8 cellular contexts compared by ENCODE assay signal in genomic region chr18:69948919-69949537, GRCh38. TPM values are rescaled to one million over a fixed set of nuclear protein-coding genes. Genes with fewer than 3 reads are reported as not detected.
DNase-seq lines count a peak whose midpoint lies in the region; ATAC-seq and TF ChIP-seq lines count a peak whose summit lies in the region.

No MANE protein-coding gene starts in this region.

- peak; percentile 81 for ATAC-seq in HG02870 (IDR thresholded peaks at IDR 0.05; ENCODE audit: unreplicated experiment)
- peak; percentile 42 for ATAC-seq in T-helper 17 cell
- peak in 7 of 8 donors; percentile 55 to 90 (median 75) for ATAC-seq in heart right ventricle

- H3K79me2 ChIP-seq in osteoblast (ENCODE audit: insufficient read depth, low read length) = no peaks in the 10 kb centered on the region

- no peaks in the 10 kb centered on the region for H3K36me3 ChIP-seq in heart right ventricle
- no peaks in the 10 kb centered on the region for H3K36me3 ChIP-seq in tibial artery
- H3K36me3 ChIP-seq in prostate gland = no peaks in the 10 kb centered on the region
- no peaks in the 10 kb centered on the region for H3K36me3 ChIP-seq in osteoblast (ENCODE audit: insufficient read depth, low read length)

- no peak overlapping the region for H3K4me2 ChIP-seq in osteoblast (ENCODE audit: insufficient read depth, low read length)

- H3K9me3 Mint-ChIP-seq in MCF 10A (ENCODE audit: unreplicated experiment) = no peaks in the 10 kb centered on the region

- in situ Hi-C loops in GM18951 (cut with MboI; ENCODE audit: low sequenced_read_pairs, unreplicated experiment) = no loop called here

- peaks cover 0 to 32% (median 3%) of the 10 kb centered on the region in 9 donors for H3K4me1 ChIP-seq in heart right ventricle
- peaks cover 0 to 14% (median 0%) of the 10 kb centered on the region in 4 donors for H3K4me1 ChIP-seq in tibial artery
- H3K4me1 ChIP-seq in prostate gland (replicated peaks) = no peaks in the 10 kb centered on the region
- H3K4me1 ChIP-seq in osteoblast (ENCODE audit: insufficient read depth, low read length) = peaks cover 6% of the 10 kb centered on the region

- H3K9me3 ChIP-seq in T-helper 17 cell (ENCODE audit: control insufficient read depth, low read length, poor library complexity, severe bottlenecking) = no peaks in the 10 kb centered on the region
- H3K9me3 ChIP-seq in heart right ventricle = peaks cover 0 to 5% (median 0%) of the 10 kb centered on the region in 11 donors
- no peaks in the 10 kb centered on the region for H3K9me3 ChIP-seq in tibial artery
- H3K9me3 ChIP-seq in prostate gland = no peaks in the 10 kb centered on the region
- H3K9me3 ChIP-seq in osteoblast (ENCODE audit: low read depth, low read length) = no peaks in the 10 kb centered on the region

- POLR2A ChIA-PET in MCF 10A (lab: Yijun Ruan, JAX) = no interaction called here

- DNase-seq in T-helper 17 cell (no peak), heart right ventricle (peak in 1 of 2 donors; percentile 14), tibial artery (peak; percentile 29 to 69), prostate gland (ENCODE audit: low spot score) (no peak), MCF 10A (ENCODE audit: unreplicated experiment) (no peak), osteoblast (ENCODE audit: insufficient read length, low spot score, missing footprints) (no peak)

- no peaks in the 10 kb centered on the region for H3K27me3 Mint-ChIP-seq in T-helper 17 cell
- no peaks in the 10 kb centered on the region for H3K27me3 Mint-ChIP-seq in MCF 10A (ENCODE audit: insufficient read depth, unreplicated experiment)

- H3K27ac Mint-ChIP-seq in T-helper 17 cell = no peak overlapping the region
- H3K27ac Mint-ChIP-seq in MCF 10A (ENCODE audit: low read depth, unreplicated experiment) = no peak overlapping the region

- no peaks in the 10 kb centered on the region for H4K20me1 ChIP-seq in osteoblast (ENCODE audit: insufficient read depth, low read length)

- H3K27me3 ChIP-seq in heart right ventricle (no peaks in the 10 kb centered on the region), tibial artery (no peaks in the 10 kb centered on the region), prostate gland (replicated peaks; ENCODE audit: insufficient read depth) (no peaks in the 10 kb centered on the region), osteoblast (ENCODE audit: insufficient read depth, low read length) (no peaks in the 10 kb centered on the region)

- H3K4me3 ChIP-seq in heart right ventricle (peak overlapping the region in 6 of 10 donors; percentile 8 to 22 (median 14)), tibial artery (peak overlapping the region in 1 of 2 donors; percentile 5), prostate gland (no peak overlapping the region), osteoblast (ENCODE audit: insufficient read depth, low read length) (no peak overlapping the region)

- no TSS peak for BruUV-seq in MCF 10A (replicated peaks; lab: Mats Ljungman, UMichigan)

- TF ChIP-seq POLR2A in GM18951 (IDR thresholded peaks at IDR 0.05; ENCODE audit: extremely low read depth, insufficient read depth, insufficient read length) = peak; percentile 20
- TF ChIP-seq POLR2A in prostate gland (IDR thresholded peaks at IDR 0.05) = no peak

- no peak overlapping the region for H3K4me3 Mint-ChIP-seq in T-helper 17 cell
- H3K4me3 Mint-ChIP-seq in MCF 10A (ENCODE audit: unreplicated experiment) = no peak overlapping the region

- 40 to 51% methylated on average over 15 of the region's 15 CpGs for WGBS in heart right ventricle, 2 donors
- 63% methylated on average over 15 of the region's 15 CpGs for WGBS in prostate gland

- H2AFZ ChIP-seq in osteoblast (ENCODE audit: low read length) = no peak overlapping the region

- peak overlapping the region in 1 of 10 donors; percentile 74 for H3K27ac ChIP-seq in heart right ventricle
- no peak overlapping the region for H3K27ac ChIP-seq in tibial artery
- H3K27ac ChIP-seq in prostate gland = no peak overlapping the region
- H3K27ac ChIP-seq in osteoblast (ENCODE audit: low read depth, low read length) = no peak overlapping the region

- intact Hi-C loops in heart right ventricle (cut with DNase I) = no loop called here
- intact Hi-C loops in tibial artery (cut with DNase I; ENCODE audit: low total_unique reads) = no loop called here
- intact Hi-C loops in prostate gland (cut with DNase I) = no loop called here
- intact Hi-C loops in MCF 10A (cut with micrococcal nuclease) = no loop called here

- CTCF ChIA-PET in MCF 10A (lab: Yijun Ruan, JAX) = no interaction called here

- TF ChIP-seq CTCF in heart right ventricle (IDR thresholded peaks at IDR 0.05) (no peak), tibial artery (IDR thresholded peaks at IDR 0.05) (no peak), prostate gland (IDR thresholded peaks at IDR 0.05) (no peak), MCF 10A (IDR thresholded peaks at IDR 0.05; ENCODE audit: unreplicated experiment) (no peak), osteoblast (IDR thresholded peaks at IDR 0.05; ENCODE audit: extremely low read depth, low read depth, low read length) (no peak)

- peaks cover 49% of the 10 kb centered on the region for H3K4me1 Mint-ChIP-seq in T-helper 17 cell
- H3K4me1 Mint-ChIP-seq in MCF 10A (ENCODE audit: insufficient read depth, unreplicated experiment) = no peaks in the 10 kb centered on the region

- H3K36me3 Mint-ChIP-seq in T-helper 17 cell (ENCODE audit: low read depth) (peaks cover 12% of the 10 kb centered on the region), MCF 10A (ENCODE audit: insufficient read depth, unreplicated experiment) (peaks cover 18% of the 10 kb centered on the region)

RNA-seq across cellular contexts. Expression of gene CD226, which starts 1.4 kb away (rescaled TPM):
- total RNA-seq in T-helper 17 cell = 100 to 1,000 TPM; 106 to 128 TPM
- total RNA-seq in heart right ventricle = 1 to 10 TPM in 6 of 10 donors, under 1 TPM in 4; 0.40 to 4.1 (median 1.3) TPM
- polyA plus RNA-seq in heart right ventricle = under 1 TPM; 0.19 to 0.22 TPM
- 1 to 10 TPM in 1 of 2 donors, under 1 TPM in 1; 0.59 to 4.7 TPM for total RNA-seq in prostate gland
- total RNA-seq in MCF 10A (2022) = 2.6 and 3.4 TPM in 2 replicates
- total RNA-seq in osteoblast = under 0.01 and 0.36 TPM in 2 replicates

Comparison
In these comparisons a context has a peak if more than half of its experiments do, and no peak if none do; other contexts are left out.
1. DNase-seq: peak in tibial artery (2 of 2); none in T-helper 17 cell (0 of 3), prostate gland (single experiment), MCF 10A (single experiment) and osteoblast (single experiment).
2. H3K4me3 ChIP-seq: peak in heart right ventricle (6 of 10); none in prostate gland (0 of 2) and osteoblast (single experiment).
3. RNA of gene CD226, which starts 1.4 kb away (total RNA-seq): 106 to 128 TPM in T-helper 17 cell; 0.59 to 4.7 TPM in prostate gland, 2.6 to 3.4 TPM in MCF 10A, 0.40 to 4.1 TPM in heart right ventricle and under 0.01 to 0.36 TPM in osteoblast; every median in the first group is over 10 times any median in the second.
4. Peak in every context shown above with its lines, with median percentiles within 50 percentile points of each other: ATAC-seq.